In genomic region chr6:87200469-87201174, GRCh38 we compare ENCODE assay signal across 2 cellular contexts.
TF ChIP-seq lines count a peak whose summit lies in the region.

No MANE protein-coding gene starts in this region.

TF ChIP-seq in HEK293, 187 proteins besides CTCF, POLR2A, EP300 and RAD21:
- no peak for TF ChIP-seq ZNF571 (tag by site-specific recombination; IDR thresholded peaks at IDR 0.05)
- TF ChIP-seq, protein P1, sequence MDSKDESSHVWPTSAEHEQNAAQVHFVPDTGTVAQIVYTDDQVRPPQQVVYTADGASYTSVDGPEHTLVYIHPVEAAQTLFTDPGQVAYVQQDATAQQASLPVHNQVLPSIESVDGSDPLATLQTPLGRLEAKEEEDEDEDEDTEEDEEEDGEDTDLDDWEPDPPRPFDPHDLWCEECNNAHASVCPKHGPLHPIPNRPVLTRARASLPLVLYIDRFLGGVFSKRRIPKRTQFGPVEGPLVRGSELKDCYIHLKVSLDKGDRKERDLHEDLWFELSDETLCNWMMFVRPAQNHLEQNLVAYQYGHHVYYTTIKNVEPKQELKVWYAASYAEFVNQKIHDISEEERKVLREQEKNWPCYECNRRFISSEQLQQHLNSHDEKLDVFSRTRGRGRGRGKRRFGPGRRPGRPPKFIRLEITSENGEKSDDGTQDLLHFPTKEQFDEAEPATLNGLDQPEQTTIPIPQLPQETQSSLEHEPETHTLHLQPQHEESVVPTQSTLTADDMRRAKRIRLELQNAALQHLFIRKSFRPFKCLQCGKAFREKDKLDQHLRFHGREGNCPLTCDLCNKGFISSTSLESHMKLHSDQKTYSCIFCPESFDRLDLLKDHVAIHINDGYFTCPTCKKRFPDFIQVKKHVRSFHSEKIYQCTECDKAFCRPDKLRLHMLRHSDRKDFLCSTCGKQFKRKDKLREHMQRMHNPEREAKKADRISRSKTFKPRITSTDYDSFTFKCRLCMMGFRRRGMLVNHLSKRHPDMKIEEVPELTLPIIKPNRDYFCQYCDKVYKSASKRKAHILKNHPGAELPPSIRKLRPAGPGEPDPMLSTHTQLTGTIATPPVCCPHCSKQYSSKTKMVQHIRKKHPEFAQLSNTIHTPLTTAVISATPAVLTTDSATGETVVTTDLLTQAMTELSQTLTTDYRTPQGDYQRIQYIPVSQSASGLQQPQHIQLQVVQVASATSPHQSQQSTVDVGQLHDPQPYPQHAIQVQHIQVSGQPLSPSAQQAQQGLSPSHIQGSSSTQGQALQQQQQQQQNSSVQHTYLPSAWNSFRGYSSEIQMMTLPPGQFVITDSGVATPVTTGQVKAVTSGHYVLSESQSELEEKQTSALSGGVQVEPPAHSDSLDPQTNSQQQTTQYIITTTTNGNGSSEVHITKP (tag by site-specific recombination; IDR thresholded peaks at IDR 0.05) = peak; percentile 67

TF ChIP-seq in K562, 482 proteins besides CTCF, POLR2A, EP300 and RAD21:
- TF ChIP-seq, protein P2, sequence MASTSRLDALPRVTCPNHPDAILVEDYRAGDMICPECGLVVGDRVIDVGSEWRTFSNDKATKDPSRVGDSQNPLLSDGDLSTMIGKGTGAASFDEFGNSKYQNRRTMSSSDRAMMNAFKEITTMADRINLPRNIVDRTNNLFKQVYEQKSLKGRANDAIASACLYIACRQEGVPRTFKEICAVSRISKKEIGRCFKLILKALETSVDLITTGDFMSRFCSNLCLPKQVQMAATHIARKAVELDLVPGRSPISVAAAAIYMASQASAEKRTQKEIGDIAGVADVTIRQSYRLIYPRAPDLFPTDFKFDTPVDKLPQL (IDR thresholded peaks at IDR 0.05; ENCODE audit: extremely low read depth, insufficient read length) = no peak
- TF ChIP-seq CEBPB (tag; IDR thresholded peaks at IDR 0.05) (peak; percentile 35; the same call in 1 of the 2 replicates), ETV5 (CRISPR knock-in tag; IDR thresholded peaks at IDR 0.05; ENCODE audit: low read depth) (no peak), ASH1L (IDR thresholded peaks at IDR 0.05; ENCODE audit: borderline replicate concordance, low read depth, partially characterized antibody) (no peak), ZFP36 (IDR thresholded peaks at IDR 0.05; ENCODE audit: low read depth, low read length, partially characterized antibody) (no peak), ZNF717 (CRISPR knock-in tag; IDR thresholded peaks at IDR 0.05) (no peak), ERF (CRISPR knock-in tag; IDR thresholded peaks at IDR 0.05) (no peak)
- TF ChIP-seq, protein P1 (IDR thresholded peaks at IDR 0.05; ENCODE audit: partially characterized antibody) = peak; percentile 77
